Comparison of ENCODE assay signal across 28 cellular contexts in the genomic region with DNA sequence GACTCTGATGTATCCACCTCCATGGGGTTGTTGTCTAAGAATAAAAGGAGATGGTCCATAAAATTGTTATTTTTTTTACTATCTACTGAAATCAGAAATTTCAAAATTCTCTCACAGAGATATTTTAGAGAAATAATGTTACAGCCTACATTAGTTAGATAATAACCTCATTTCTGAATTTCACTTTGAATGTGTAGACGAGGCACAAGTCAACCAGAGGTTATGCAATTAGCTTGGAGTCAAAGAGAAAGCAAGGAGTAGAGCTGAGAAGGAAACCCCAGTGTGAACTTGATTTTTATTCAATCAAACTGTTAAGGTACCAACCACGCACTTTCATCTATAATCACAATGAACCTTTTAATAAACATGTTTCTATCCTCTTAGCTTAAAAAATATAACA.
"Had no signal": no experiment of that assay in that cellular context is flagged by ENCODE, and none has a peak within 500 bp of the region (broad histone marks: within the 10 kb centered on the region; RNA-seq: fewer than 3 reads in every experiment).

No MANE protein-coding gene starts in this region.

- DNase-seq: activated CD4-positive, alpha-beta memory T cell treated with anti-CD3 and anti-CD28 coated beads, Interleukin-2, amount 10 ng/mL, durations not matched to agents 7 days and 5 days; activated CD4-positive, alpha-beta T cell treated with anti-CD3 and anti-CD28 coated beads for 36 hours; activated CD4-positive, alpha-beta T cell treated with anti-CD3 and anti-CD28 coated beads, Interleukin-2, amount 50 U/mL, for 1 hour; activated gamma-delta T cell treated with Interleukin-2 at 50 U/mL for 16 hours; activated naive CD4-positive, alpha-beta T cell treated with anti-CD3 and anti-CD28 coated beads, Interleukin-2, amount 50 U/mL, for 16 hours; activated naive CD8-positive, alpha-beta T cell treated with anti-CD3 and anti-CD28 coated beads, Interleukin-2, amount 10 ng/mL, durations not matched to agents 7 days and 5 days; activated T-cell treated with anti-CD3 and anti-CD28 coated beads for 4 hours; activated T-cell treated with anti-CD3 and anti-CD28 coated beads, Interleukin-2, amount 50 U/mL, for 72 hours; adrenal gland; anterior cingulate cortex; Karpas-422; MM.1S; NCI-H1930; NCI-H345; NCI-H510A; NCI-H526 treated with DMSO at 0.1 percent for 48 hours; NCI-H82; RPMI8226; T-cell; T-helper 2 cell; T1000; WERI-Rb-1 had no signal

- H3K4me3 ChIP-seq: adrenal gland, breast epithelium, K562, SK-N-MC had no signal

- H3K9me3 Mint-ChIP-seq: activated CD4-positive, alpha-beta memory T cell treated with anti-CD3 and anti-CD28 coated beads, Interleukin-2, amount 10 ng/mL, durations not matched to agents 7 days and 5 days; activated T-cell treated with anti-CD3 and anti-CD28 coated beads, Interleukin-2, amount 50 U/mL, for 72 hours; activated T-helper 2 cell treated with anti-CD3 and anti-CD28 coated beads, Interferon-gamma antibody, Interleukin-2, Interleukin-4, amounts not matched to agents 10 μg/mL and 5 μg/mL and 100 μg/mL, durations not matched to agents 14 hours and 24 hours and 36 hours; T-cell had no signal

- H3K27me3 ChIP-seq: adrenal gland, breast epithelium had no signal

- H3K36me3 ChIP-seq: adrenal gland, breast epithelium, WERI-Rb-1 had no signal

- H3K27ac ChIP-seq: adrenal gland, breast epithelium, SK-N-MC, WERI-Rb-1 had no signal

- H3K4me3 Mint-ChIP-seq: activated CD4-positive, alpha-beta memory T cell treated with anti-CD3 and anti-CD28 coated beads, Interleukin-2, amount 10 ng/mL, durations not matched to agents 7 days and 5 days; activated CD4-positive, alpha-beta T cell treated with anti-CD3 and anti-CD28 coated beads for 36 hours; activated naive CD8-positive, alpha-beta T cell treated with anti-CD3 and anti-CD28 coated beads, Interleukin-2, amount 10 ng/mL, durations not matched to agents 7 days and 5 days; activated T-cell treated with anti-CD3 and anti-CD28 coated beads, Interleukin-2, amount 50 U/mL, for 72 hours; T-cell had no signal

- H3K27me3 Mint-ChIP-seq: activated CD4-positive, alpha-beta memory T cell treated with anti-CD3 and anti-CD28 coated beads, Interleukin-2, amount 10 ng/mL, durations not matched to agents 7 days and 5 days; activated CD4-positive, alpha-beta T cell treated with anti-CD3 and anti-CD28 coated beads for 36 hours; activated naive CD8-positive, alpha-beta T cell treated with anti-CD3 and anti-CD28 coated beads, Interleukin-2, amount 10 ng/mL, durations not matched to agents 7 days and 5 days; T-cell had no signal

- H3K4me1 ChIP-seq: breast epithelium had no signal

- H3K27ac Mint-ChIP-seq: activated CD4-positive, alpha-beta memory T cell treated with anti-CD3 and anti-CD28 coated beads, Interleukin-2, amount 10 ng/mL, durations not matched to agents 7 days and 5 days; activated CD4-positive, alpha-beta T cell treated with anti-CD3 and anti-CD28 coated beads for 36 hours; activated naive CD8-positive, alpha-beta T cell treated with anti-CD3 and anti-CD28 coated beads, Interleukin-2, amount 10 ng/mL, durations not matched to agents 7 days and 5 days; activated T-cell treated with anti-CD3 and anti-CD28 coated beads, Interleukin-2, amount 50 U/mL, for 72 hours; activated T-helper 2 cell treated with anti-CD3 and anti-CD28 coated beads, Interferon-gamma antibody, Interleukin-2, Interleukin-4, amounts not matched to agents 10 μg/mL and 5 μg/mL and 100 μg/mL, durations not matched to agents 14 hours and 24 hours and 36 hours; T-cell had no signal

- ATAC-seq: activated CD4-positive, alpha-beta T cell treated with anti-CD3 and anti-CD28 coated beads for 36 hours; activated T-cell treated with anti-CD3 and anti-CD28 coated beads, Interleukin-2, amount 50 U/mL, for 72 hours; K562; Panc1; Right ventricle myocardium inferior; T-cell had no signal

- H3K9me3 ChIP-seq: adrenal gland, breast epithelium had no signal
